ENCODE assay signal across 1 cellular context in genomic region chr9:127524373-127524772, GRCh38.
TF ChIP-seq lines count a peak whose summit lies in the region.

No MANE protein-coding gene starts in this region.

TF ChIP-seq in HepG2, 621 proteins besides CTCF, POLR2A, EP300 and RAD21 (continued from another document):
- TF ChIP-seq IRF9 (CRISPR knock-in tag; IDR thresholded peaks at IDR 0.05; ENCODE audit: borderline replicate concordance): no peak
- TF ChIP-seq HDAC1 (CRISPR knock-in tag; IDR thresholded peaks at IDR 0.05): no peak
- no peak for TF ChIP-seq ZNF749 (CRISPR knock-in tag; IDR thresholded peaks at IDR 0.05; ENCODE audit: borderline replicate concordance)
- TF ChIP-seq NRL (CRISPR knock-in tag; IDR thresholded peaks at IDR 0.05; ENCODE audit: borderline replicate concordance): no peak
- TF ChIP-seq NCOA5 (CRISPR knock-in tag; IDR thresholded peaks at IDR 0.05): no peak
- no peak for TF ChIP-seq MED1 (CRISPR knock-in tag; IDR thresholded peaks at IDR 0.05)
- TF ChIP-seq ZNF709 (CRISPR knock-in tag; IDR thresholded peaks at IDR 0.05): no peak
- TF ChIP-seq, protein P1, sequence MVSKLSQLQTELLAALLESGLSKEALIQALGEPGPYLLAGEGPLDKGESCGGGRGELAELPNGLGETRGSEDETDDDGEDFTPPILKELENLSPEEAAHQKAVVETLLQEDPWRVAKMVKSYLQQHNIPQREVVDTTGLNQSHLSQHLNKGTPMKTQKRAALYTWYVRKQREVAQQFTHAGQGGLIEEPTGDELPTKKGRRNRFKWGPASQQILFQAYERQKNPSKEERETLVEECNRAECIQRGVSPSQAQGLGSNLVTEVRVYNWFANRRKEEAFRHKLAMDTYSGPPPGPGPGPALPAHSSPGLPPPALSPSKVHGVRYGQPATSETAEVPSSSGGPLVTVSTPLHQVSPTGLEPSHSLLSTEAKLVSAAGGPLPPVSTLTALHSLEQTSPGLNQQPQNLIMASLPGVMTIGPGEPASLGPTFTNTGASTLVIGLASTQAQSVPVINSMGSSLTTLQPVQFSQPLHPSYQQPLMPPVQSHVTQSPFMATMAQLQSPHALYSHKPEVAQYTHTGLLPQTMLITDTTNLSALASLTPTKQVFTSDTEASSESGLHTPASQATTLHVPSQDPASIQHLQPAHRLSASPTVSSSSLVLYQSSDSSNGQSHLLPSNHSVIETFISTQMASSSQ (IDR thresholded peaks at IDR 0.05; ENCODE audit: low read depth): no peak
- TF ChIP-seq, protein P1 (CRISPR knock-in tag; IDR thresholded peaks at IDR 0.05; ENCODE audit: borderline replicate concordance): no peak
- TF ChIP-seq ZNF331 (CRISPR knock-in tag; IDR thresholded peaks at IDR 0.05): no peak
- no peak for TF ChIP-seq ZNF788 (CRISPR knock-in tag; IDR thresholded peaks at IDR 0.05; ENCODE audit: borderline replicate concordance)
- TF ChIP-seq ZNF704 (CRISPR knock-in tag; IDR thresholded peaks at IDR 0.05; ENCODE audit: borderline replicate concordance): no peak
